23 cellular contexts compared by ENCODE assay signal in the genomic region with DNA sequence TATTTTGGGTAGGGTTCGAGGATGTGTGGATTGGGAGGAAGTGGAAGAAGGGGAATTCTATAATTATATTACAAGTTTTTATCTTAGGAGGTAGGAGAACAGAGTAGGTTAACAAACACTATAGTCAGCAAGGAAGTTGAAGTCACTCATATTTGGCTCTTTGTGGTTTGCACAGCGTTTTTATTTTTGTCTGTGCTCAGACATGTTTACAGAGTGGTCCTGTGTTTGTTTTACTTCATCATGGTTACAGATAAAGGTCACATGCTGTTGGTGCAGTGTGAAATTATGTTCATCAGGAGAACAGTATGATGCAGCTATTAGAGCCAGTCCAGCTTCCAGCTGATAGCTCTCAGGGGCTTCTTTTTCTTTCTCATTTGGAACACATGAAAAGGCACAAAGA.
"Had no signal": no experiment of that assay in that cellular context is flagged by ENCODE, and none has a peak within 500 bp of the region (broad histone marks: within the 10 kb centered on the region; RNA-seq: fewer than 3 reads in every experiment).

No MANE protein-coding gene starts in this region.

- H3K9me3 Mint-ChIP-seq: memory B cell; naive thymus-derived CD8-positive, alpha-beta T cell; T-helper 2 cell treated with Interferon-gamma antibody and Interleukin-4, amounts not matched to agents 5 μg/mL and 100 μg/mL, for 36 hours; WTC11 had no signal

- H3K27ac Mint-ChIP-seq: activated CD4-positive, alpha-beta T cell treated with anti-CD3 and anti-CD28 coated beads for 36 hours; activated naive CD8-positive, alpha-beta T cell; immature natural killer cell; memory B cell; naive thymus-derived CD8-positive, alpha-beta T cell; T-helper 2 cell treated with Interferon-gamma antibody and Interleukin-4, amounts not matched to agents 5 μg/mL and 100 μg/mL, for 36 hours; WTC11 had no signal

- H3K4me1 Mint-ChIP-seq: activated CD4-positive, alpha-beta T cell treated with anti-CD3 and anti-CD28 coated beads for 36 hours; immature natural killer cell; memory B cell; naive thymus-derived CD8-positive, alpha-beta T cell had no signal

- H3K27ac ChIP-seq: body of pancreas, neutrophil, pancreas, right lobe of liver, stomach, thoracic aorta, upper lobe of left lung had no signal

- H3K4me1 ChIP-seq: body of pancreas, pancreas, right lobe of liver, stomach, upper lobe of left lung had no signal

- DNase-seq: activated CD4-positive, alpha-beta T cell treated with anti-CD3 and anti-CD28 coated beads for 36 hours; activated CD4-positive, alpha-beta T cell treated with anti-CD3 and anti-CD28 coated beads, Interleukin-2, amount 50 U/mL, for 48 hours; activated gamma-delta T cell treated with Interleukin-2 at 50 U/mL for 16 hours; amniotic stem cell; body of pancreas; effector CD4-positive, alpha-beta T cell; immature natural killer cell; left ventricle myocardium superior; mucosa of descending colon; naive thymus-derived CD8-positive, alpha-beta T cell; pancreas; right lobe of liver; small intestine; stimulated activated CD4-positive, alpha-beta T cell treated with anti-CD3 and anti-CD28 coated beads, Interleukin-4, amount 100 ng/mL, for 1 hour; stomach; upper lobe of left lung had no signal

- H3K9me3 ChIP-seq: body of pancreas, mucosa of descending colon, neutrophil, pancreas, right lobe of liver, stomach, thoracic aorta, upper lobe of left lung had no signal

- H3K4me3 Mint-ChIP-seq: activated CD4-positive, alpha-beta T cell treated with anti-CD3 and anti-CD28 coated beads for 36 hours; activated naive CD8-positive, alpha-beta T cell; immature natural killer cell; memory B cell; naive thymus-derived CD8-positive, alpha-beta T cell; T-helper 2 cell treated with Interferon-gamma antibody and Interleukin-4, amounts not matched to agents 5 μg/mL and 100 μg/mL, for 36 hours; WTC11 had no signal

- H3K4me3 ChIP-seq: body of pancreas, mucosa of descending colon, pancreas, right lobe of liver, stomach, thoracic aorta, upper lobe of left lung had no signal

- ATAC-seq: activated CD4-positive, alpha-beta T cell treated with anti-CD3 and anti-CD28 coated beads for 36 hours; body of pancreas; esophagus mucosa; left ventricle myocardium superior; mucosa of descending colon; naive thymus-derived CD8-positive, alpha-beta T cell; pancreas; right lobe of liver; WTC11 had no signal

- H3K36me3 ChIP-seq: neutrophil, pancreas, right lobe of liver, stomach, thoracic aorta, upper lobe of left lung had no signal

- H3K27me3 ChIP-seq: body of pancreas, neutrophil, pancreas, right lobe of liver, stomach, upper lobe of left lung had no signal

- H3K27me3 Mint-ChIP-seq: memory B cell had no signal
